In genomic region chr16:12971216-12971615, GRCh38 we compare ENCODE assay signal across 8 cellular contexts.
DNase-seq lines count a peak whose midpoint lies in the region; ATAC-seq and TF ChIP-seq lines count a peak whose summit lies in the region.
"Had no signal": no experiment of that assay in that cellular context is flagged by ENCODE, and none has a peak within 500 bp of the region (broad histone marks: within the 10 kb centered on the region; RNA-seq: fewer than 3 reads in every experiment).

No MANE protein-coding gene starts in this region.

- WGBS in trophoblast cell (ENCODE audit: extremely low coverage, insufficient coverage, insufficient read length) = no CpG with 5 or more reads among the region's 2 CpGs

- no peaks in the 10 kb centered on the region for H3K9me3 ChIP-seq in trophoblast cell (ENCODE audit: insufficient read depth, low read depth, low read length)

- no peaks in the 10 kb centered on the region for H3K79me1 ChIP-seq in trophoblast cell (ENCODE audit: low read length)

- no peak overlapping the region for H3K4me3 Mint-ChIP-seq in progenitor cell of endocrine pancreas (ENCODE audit: low read depth)

- H3K27ac ChIP-seq in trophoblast cell (ENCODE audit: low read depth, low read length) = no peak overlapping the region
- H3K27ac ChIP-seq: HL-60 had no signal

- no peak overlapping the region for H2BK5ac ChIP-seq in trophoblast cell (ENCODE audit: low read depth, low read length, poor library complexity)

- H3K79me2 ChIP-seq in trophoblast cell (ENCODE audit: control insufficient read depth, insufficient read depth, low read length, poor library complexity) = no peaks in the 10 kb centered on the region

- no peak overlapping the region for H3K18ac ChIP-seq in trophoblast cell (ENCODE audit: low read length)

- H3K36me3 ChIP-seq in trophoblast cell (ENCODE audit: control insufficient read depth in 1 of 2, insufficient read depth in 2 of 2, low read length in 2 of 2) = no peaks in the 10 kb centered on the region

- DNase-seq in HT1080 (ENCODE audit: low read depth) (peak; percentile 89), NCI-H510A (lab: John Stamatoyannopoulos, UW) (peak; percentile 69), choroid plexus epithelial cell (ENCODE audit: low read depth) (peak; percentile 2), skeletal muscle cell (ENCODE audit: low read depth) (peak; percentile 71), progenitor cell of endocrine pancreas (ENCODE audit: low spot score, unreplicated experiment) (no peak), trophoblast cell (no peak)

- H2AK5ac ChIP-seq in trophoblast cell (ENCODE audit: low read length) = no peak overlapping the region

- H3K9ac ChIP-seq in trophoblast cell (ENCODE audit: low read length) = no peak overlapping the region

- no peak overlapping the region for H3K4me2 ChIP-seq in trophoblast cell (ENCODE audit: low read length)

- H3K23ac ChIP-seq in trophoblast cell (ENCODE audit: low read length) = no peak overlapping the region

- H3K27ac Mint-ChIP-seq in progenitor cell of endocrine pancreas = no peak overlapping the region

- no peak overlapping the region for H4K12ac ChIP-seq in trophoblast cell (ENCODE audit: low read depth, low read length)

- H2BK12ac ChIP-seq in trophoblast cell (ENCODE audit: low read length) = no peak overlapping the region

- peaks cover 1% of the 10 kb centered on the region for H3K4me1 Mint-ChIP-seq in progenitor cell of endocrine pancreas (ENCODE audit: low read depth)

- H3K36me3 Mint-ChIP-seq in progenitor cell of endocrine pancreas (ENCODE audit: insufficient read depth) = no peaks in the 10 kb centered on the region

- TF ChIP-seq CTCF in choroid plexus epithelial cell (conservative IDR thresholded peaks at IDR 0.05; ENCODE audit: low read depth, low read length) (no peak), progenitor cell of endocrine pancreas (IDR thresholded peaks at IDR 0.05; ENCODE audit: unreplicated experiment) (no peak)

- H3K14ac ChIP-seq in trophoblast cell (ENCODE audit: low read length) = no peak overlapping the region

- H3K4me1 ChIP-seq in trophoblast cell (ENCODE audit: control insufficient read depth in 1 of 2, insufficient read depth in 2 of 2, low read length in 2 of 2) = peaks cover 4 to 6% of the 10 kb centered on the region in 2 experiments

- ATAC-seq in HG02885 (IDR thresholded peaks at IDR 0.05; ENCODE audit: poor library complexity, unreplicated experiment) = no peak

- H3K27me3 Mint-ChIP-seq in progenitor cell of endocrine pancreas = no peaks in the 10 kb centered on the region

- H2AFZ ChIP-seq in trophoblast cell (ENCODE audit: insufficient read depth, low read length, poor library complexity) = no peak overlapping the region

- no peaks in the 10 kb centered on the region for H3K27me3 ChIP-seq in trophoblast cell (ENCODE audit: insufficient read depth, low read length)

- H4K91ac ChIP-seq in trophoblast cell (ENCODE audit: low read depth, low read length) = no peak overlapping the region

- no peaks in the 10 kb centered on the region for H3K9me3 Mint-ChIP-seq in progenitor cell of endocrine pancreas (ENCODE audit: low read depth)

- H3K4ac ChIP-seq in trophoblast cell (ENCODE audit: low read depth, low read length) = no peak overlapping the region

- no peak overlapping the region for H4K8ac ChIP-seq in trophoblast cell (ENCODE audit: low read depth, low read length)

- no peak overlapping the region for H3K4me3 ChIP-seq in choroid plexus epithelial cell (ENCODE audit: low read depth, low read length)
- H3K4me3 ChIP-seq in skeletal muscle cell (ENCODE audit: low read depth, low read length) = no peak overlapping the region
- H3K4me3 ChIP-seq in trophoblast cell (ENCODE audit: low read depth, low read length) = no peak overlapping the region

- no peak overlapping the region for H2BK120ac ChIP-seq in trophoblast cell (ENCODE audit: insufficient read depth, low read length, poor library complexity)

Comparison
In these comparisons a context has a peak if more than half of its experiments do, and no peak if none do; other contexts are left out.
1. DNase-seq: peak in HT1080 (single experiment), NCI-H510A (single experiment), choroid plexus epithelial cell (single experiment) and skeletal muscle cell (single experiment); none in progenitor cell of endocrine pancreas (single experiment) and trophoblast cell (0 of 2).